ENCODE assay signal across 8 cellular contexts in the genomic region with DNA sequence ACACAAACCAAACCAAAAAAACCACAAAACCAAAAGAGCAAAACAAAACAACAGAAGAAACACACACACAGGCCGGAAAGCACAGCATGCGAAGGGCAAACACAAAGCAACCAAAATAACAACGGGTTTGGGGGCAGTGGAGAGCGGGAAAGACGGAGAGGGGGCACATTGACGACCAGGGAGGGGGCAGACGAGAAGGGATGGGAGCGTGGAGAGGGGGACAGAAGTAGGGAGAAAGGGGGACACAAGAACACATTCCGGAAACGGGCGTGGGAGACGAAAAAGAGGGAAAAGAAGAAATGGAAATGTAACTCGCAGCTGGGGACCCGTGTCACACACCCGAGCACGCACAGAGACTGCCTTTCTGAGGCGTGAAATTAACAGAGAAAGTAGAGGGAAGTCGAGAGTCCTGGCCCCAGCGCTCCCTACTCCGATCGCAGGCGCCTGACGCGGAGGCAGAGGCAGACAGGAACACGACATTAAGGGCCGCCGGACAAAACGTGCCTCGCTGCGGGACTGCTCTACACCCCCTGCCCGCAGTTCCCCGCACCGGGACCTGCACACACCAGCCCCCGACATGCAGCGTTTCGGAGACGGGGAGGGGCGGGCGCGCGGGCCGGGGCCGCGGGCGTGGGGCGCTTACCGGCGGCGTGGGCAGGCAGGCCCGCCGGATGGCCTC. TPM values are rescaled to one million over a fixed set of nuclear protein-coding genes. Genes with fewer than 3 reads are reported as not detected.
DNase-seq lines count a peak whose midpoint lies in the region; ATAC-seq and TF ChIP-seq lines count a peak whose summit lies in the region.

No MANE protein-coding gene starts in this region.

- H3K9me3 ChIP-seq in mesenchymal stem cell (ENCODE audit: control insufficient read depth, low read length) (no peaks in the 10 kb centered on the region), GM23248 (ENCODE audit: low read depth) (no peaks in the 10 kb centered on the region)

- H3K27me3 ChIP-seq in mesenchymal stem cell (ENCODE audit: control insufficient read depth in 1 of 2, insufficient read depth in 1 of 2, low read length in 2 of 2) (peaks cover 92 to 96% of the 10 kb centered on the region in 2 experiments), GM23248 (replicated peaks; ENCODE audit: insufficient read depth) (peaks cover 91% of the 10 kb centered on the region)

- H3K4me1 Mint-ChIP-seq in Calu3 (ENCODE audit: low read depth, unreplicated experiment) = peaks cover 7% of the 10 kb centered on the region
- H3K4me1 Mint-ChIP-seq in activated T-helper 17 cell treated with anti-CD3 and anti-CD28 coated beads, Interleukin-2, amount 50 U/mL, for 72 hours = peaks cover 11% of the 10 kb centered on the region

- H3K14ac ChIP-seq in mesenchymal stem cell (ENCODE audit: low read length in 2 of 2) = no peak overlapping the region

- H3K4me3 ChIP-seq in mesenchymal stem cell (ENCODE audit: insufficient read depth in 1 of 2, low read depth in 1 of 2, low read length in 2 of 2) = peak overlapping the region; percentile 49 to 51
- H3K4me3 ChIP-seq in GM23248 = no peak overlapping the region

- no peaks in the 10 kb centered on the region for H3K79me2 ChIP-seq in GM23248 (ENCODE audit: insufficient read depth)

- DNase-seq in Calu3 = no peak
- DNase-seq in mesenchymal stem cell = no peak
- DNase-seq in GM23248 = no peak
- DNase-seq in cortex of kidney (lab: John Stamatoyannopoulos, UW) = no peak

- no peak overlapping the region for H2BK120ac ChIP-seq in mesenchymal stem cell (ENCODE audit: low read depth, low read length)

- 2% methylated on average over 48 of the region's 51 CpGs for WGBS in mesenchymal stem cell
- WGBS in GM23248 (ENCODE audit: low coverage in 1 of 2, low lambda C conversion rate in 2 of 2, missing lambda C conversion rate in 2 of 2), 2 experiments = 10 to 13% methylated on average over 28 to 50 of the region's 51 CpGs

- TF ChIP-seq CTCF in Calu3 (IDR thresholded peaks at IDR 0.05; ENCODE audit: unreplicated experiment) = no peak

- no peak overlapping the region for H3K18ac ChIP-seq in mesenchymal stem cell (ENCODE audit: low read depth in 1 of 2, low read length in 2 of 2)

- CTCF ChIA-PET in Calu3 (lab: Charles Lee) = interaction anchor here (0.8 kb wide), 1 partner anchor 376 kb away, joined by 5 read pairs; no protein-coding TSS in a partner anchor

- in situ Hi-C loops in GM23248 (cut with MboI) = no loop called here

- no peaks in the 10 kb centered on the region for H3K9me3 Mint-ChIP-seq in Calu3 (ENCODE audit: low read depth, unreplicated experiment)
- H3K9me3 Mint-ChIP-seq in activated T-helper 17 cell treated with anti-CD3 and anti-CD28 coated beads, Interleukin-2, amount 50 U/mL, for 72 hours = no peaks in the 10 kb centered on the region

- intact Hi-C loops in Calu3 (cut with micrococcal nuclease; ENCODE audit: unreplicated experiment) = no loop called here

- no peak overlapping the region for H3K27ac ChIP-seq in mesenchymal stem cell (ENCODE audit: low read length, poor library complexity, severe bottlenecking)
- H3K27ac ChIP-seq in GM23248 = no peak overlapping the region

- ATAC-seq in GM19397 (IDR thresholded peaks at IDR 0.05; ENCODE audit: unreplicated experiment) (peak; percentile 13), HG03460 (IDR thresholded peaks at IDR 0.05; ENCODE audit: unreplicated experiment) (peak; percentile 30), GM19328 (IDR thresholded peaks at IDR 0.05; ENCODE audit: unreplicated experiment) (no peak)
- ATAC-seq in activated T-helper 17 cell treated with anti-CD3 and anti-CD28 coated beads, Interleukin-2, amount 50 U/mL, for 72 hours (replicated peaks) = peak; percentile 26

- no peaks in the 10 kb centered on the region for H3K27me3 Mint-ChIP-seq in Calu3 (ENCODE audit: unreplicated experiment)
- peaks cover 77% of the 10 kb centered on the region for H3K27me3 Mint-ChIP-seq in activated T-helper 17 cell treated with anti-CD3 and anti-CD28 coated beads, Interleukin-2, amount 50 U/mL, for 72 hours

- H3K36me3 Mint-ChIP-seq in Calu3 (ENCODE audit: insufficient read depth, unreplicated experiment) = peaks cover 14% of the 10 kb centered on the region
- peaks cover 13% of the 10 kb centered on the region for H3K36me3 Mint-ChIP-seq in activated T-helper 17 cell treated with anti-CD3 and anti-CD28 coated beads, Interleukin-2, amount 50 U/mL, for 72 hours (ENCODE audit: low read depth)

- no peak overlapping the region for H2BK15ac ChIP-seq in mesenchymal stem cell (ENCODE audit: low read depth, poor library complexity, severe bottlenecking)

- H4K91ac ChIP-seq in mesenchymal stem cell (ENCODE audit: low read length) = no peak overlapping the region

- 0 out of 2 replicates have a peak, but pooled peaks cover 9% of the 10 kb centered on the region for H3F3A ChIP-seq in GM23248 (ENCODE audit: insufficient read depth)

- H2AFZ ChIP-seq in mesenchymal stem cell (ENCODE audit: low read depth, low read length) (no peak overlapping the region), GM23248 (no peak overlapping the region)

- H2BK5ac ChIP-seq in mesenchymal stem cell (ENCODE audit: low read depth, low read length, poor library complexity, severe bottlenecking) = no peak overlapping the region

- no peaks in the 10 kb centered on the region for H4K20me1 ChIP-seq in GM23248 (ENCODE audit: insufficient read depth)

- peak overlapping the region; percentile 78 for H3K4me2 ChIP-seq in mesenchymal stem cell (ENCODE audit: low read length, poor library complexity, severe bottlenecking)
- no peak overlapping the region for H3K4me2 ChIP-seq in GM23248 (ENCODE audit: unreplicated experiment)

- H3K4me1 ChIP-seq in mesenchymal stem cell (ENCODE audit: control insufficient read depth, insufficient read depth, low read depth, low read length) = peaks cover 31% of the 10 kb centered on the region
- H3K4me1 ChIP-seq in GM23248 (ENCODE audit: insufficient read depth) = no peaks in the 10 kb centered on the region

- H3K9me2 ChIP-seq in GM23248 (ENCODE audit: insufficient read depth) = no peaks in the 10 kb centered on the region

- H2BK12ac ChIP-seq in mesenchymal stem cell (ENCODE audit: low read length in 2 of 2) = no peak overlapping the region

- no TSS peak for BruUV-seq in Calu3 (replicated peaks; lab: Mats Ljungman, UMichigan)

- no peak overlapping the region for H3K9ac ChIP-seq in mesenchymal stem cell (ENCODE audit: low read length)
- H3K9ac ChIP-seq in GM23248 = no peak overlapping the region

- peak overlapping the region in 1 of 2 experiments; percentile 77 for H3K23ac ChIP-seq in mesenchymal stem cell (ENCODE audit: low read length in 2 of 2)

- H3K79me1 ChIP-seq in mesenchymal stem cell (replicated peaks; ENCODE audit: low read length, poor library complexity, severe bottlenecking) = no peaks in the 10 kb centered on the region

- no peaks in the 10 kb centered on the region for H3K36me3 ChIP-seq in mesenchymal stem cell (ENCODE audit: control insufficient read depth in 1 of 2, insufficient read depth in 2 of 2, low read depth in 1 of 2, low read length in 2 of 2)
- no peaks in the 10 kb centered on the region for H3K36me3 ChIP-seq in GM23248 (ENCODE audit: low read depth)

- no peak overlapping the region for H3K4ac ChIP-seq in mesenchymal stem cell (ENCODE audit: low read depth in 1 of 2, low read length in 2 of 2)

- H3K27ac Mint-ChIP-seq in Calu3 (ENCODE audit: unreplicated experiment) = no peak overlapping the region
- no peak overlapping the region for H3K27ac Mint-ChIP-seq in activated T-helper 17 cell treated with anti-CD3 and anti-CD28 coated beads, Interleukin-2, amount 50 U/mL, for 72 hours

- no peak overlapping the region for H2AK5ac ChIP-seq in mesenchymal stem cell (ENCODE audit: low read length, severe bottlenecking)

- H3K4me3 Mint-ChIP-seq in Calu3 (ENCODE audit: low read depth, unreplicated experiment) = peak overlapping the region; percentile 86
- H3K4me3 Mint-ChIP-seq in activated T-helper 17 cell treated with anti-CD3 and anti-CD28 coated beads, Interleukin-2, amount 50 U/mL, for 72 hours = peak overlapping the region; percentile 76

- H4K8ac ChIP-seq in mesenchymal stem cell (ENCODE audit: low read length) = no peak overlapping the region

RNA-seq across cellular contexts. Expression of a gene that starts 0.7 kb away (rescaled TPM):
- 1.0 and 1.5 TPM in 2 replicates for total RNA-seq in Calu3 (2022)
- total RNA-seq in activated T-helper 17 cell treated with anti-CD3 and anti-CD28 coated beads, Interleukin-2, amount 50 U/mL, for 72 hours = under 1 TPM; 0.13 to 0.35 TPM
- polyA plus RNA-seq in mesenchymal stem cell (2013, experiment 1 of 2) = not detected
- not detected for polyA plus RNA-seq in mesenchymal stem cell (2013, experiment 2 of 2)
- not detected in 2 replicates for total RNA-seq in GM23248 (2014; rRNA removed; shearing (Covaris generic))
- not detected in 2 replicates for polyA plus RNA-seq in GM23248 (2016; fragmentation: Nextera tagmentation; extraction: Ambion mirVana)

RNA-seq across cellular contexts. Expression of a gene that starts 56.3 kb away (rescaled TPM):
- total RNA-seq in Calu3 (2022) = 5.9 and 6.1 TPM in 2 replicates
- 10 to 100 TPM; 11.2 to 18.5 TPM for total RNA-seq in activated T-helper 17 cell treated with anti-CD3 and anti-CD28 coated beads, Interleukin-2, amount 50 U/mL, for 72 hours
- polyA plus RNA-seq in mesenchymal stem cell (2013, experiment 1 of 2) = 8.0 TPM
- 8.2 TPM for polyA plus RNA-seq in mesenchymal stem cell (2013, experiment 2 of 2)
- 9.5 and 10.6 TPM in 2 replicates for total RNA-seq in GM23248 (2014; rRNA removed; shearing (Covaris generic))
- polyA plus RNA-seq in GM23248 (2016; fragmentation: Nextera tagmentation; extraction: Ambion mirVana) = 7.9 and 10.4 TPM in 2 replicates
